In genomic region chr18:21743166-21743831, GRCh38 we compare ENCODE assay signal across 12 cellular contexts. TPM values are rescaled to one million over a fixed set of nuclear protein-coding genes. Genes with fewer than 3 reads are reported as not detected.
DNase-seq lines count a peak whose midpoint lies in the region; ATAC-seq and TF ChIP-seq lines count a peak whose summit lies in the region.
"Had no signal": no experiment of that assay in that cellular context is flagged by ENCODE, and none has a peak within 500 bp of the region (broad histone marks: within the 10 kb centered on the region; RNA-seq: fewer than 3 reads in every experiment).

No MANE protein-coding gene starts in this region.

- peak overlapping the region; percentile 7 for H3K27ac Mint-ChIP-seq in CD8-positive, alpha-beta T cell
- H3K27ac Mint-ChIP-seq in activated naive CD8-positive, alpha-beta T cell treated with anti-CD3 and anti-CD28 coated beads for 36 hours, result no peak overlapping the region
- H3K27ac Mint-ChIP-seq in natural killer cell, result peak overlapping the region in 1 of 2 donors; percentile 44

- no peaks in the 10 kb centered on the region for H3K9me3 Mint-ChIP-seq in CD8-positive, alpha-beta T cell
- peaks cover under 1% of the 10 kb centered on the region for H3K9me3 Mint-ChIP-seq in activated naive CD8-positive, alpha-beta T cell treated with anti-CD3 and anti-CD28 coated beads for 36 hours
- H3K9me3 Mint-ChIP-seq in natural killer cell, result no peaks in the 10 kb centered on the region

- H3K4me3 ChIP-seq in CD8-positive, alpha-beta T cell (ENCODE audit: low read depth, low read length), result no peak overlapping the region
- H3K4me3 ChIP-seq in HUES6 (ENCODE audit: low read depth, low read length), result peak overlapping the region; percentile 25; the same call in 1 of the 2 replicates

- H3K36me3 ChIP-seq in CD8-positive, alpha-beta T cell (ENCODE audit: insufficient read depth, low read length), result no peaks in the 10 kb centered on the region
- no peaks in the 10 kb centered on the region for H3K36me3 ChIP-seq in HUES6 (ENCODE audit: control insufficient read depth, insufficient read depth, low read length)

- no peak overlapping the region for H3K27ac ChIP-seq in CD8-positive, alpha-beta T cell (ENCODE audit: low read depth, low read length)
- H3K27ac ChIP-seq in HUES6 (ENCODE audit: low read depth, low read length), result no peak overlapping the region

- H3K4me3 Mint-ChIP-seq in CD8-positive, alpha-beta T cell, result peak overlapping the region; percentile 62
- peak overlapping the region; percentile 66 for H3K4me3 Mint-ChIP-seq in activated naive CD8-positive, alpha-beta T cell treated with anti-CD3 and anti-CD28 coated beads for 36 hours
- H3K4me3 Mint-ChIP-seq in natural killer cell, result peak overlapping the region; percentile 55

- intact Hi-C loops in CD8-positive, alpha-beta T cell (cut with DNase I, micrococcal nuclease), result loop anchor here (5.0 to 10.0 kb wide), 2 partner anchors 628 to 1844 kb away; partner anchors contain the start of genes NPC1 (in 1 of the 2) and ROCK1 (in 1 of the 2)
- intact Hi-C loops in natural killer cell (cut with micrococcal nuclease), result no loop called here

- POLR2A ChIA-PET in CD8-positive, alpha-beta T cell (lab: Charles Lee), result interaction anchor here (1.2 to 3.8 kb wide), 3 partner anchors 40 to 143 kb away, joined by 3 to 33 read pairs (median 29); partner anchors contain the start of genes ABHD3, ESCO1 and SNRPD1

- H3K9ac ChIP-seq in HUES6 (ENCODE audit: low read length), result no peak overlapping the region

- CTCF ChIA-PET in CD8-positive, alpha-beta T cell (lab: Charles Lee), result interaction anchor here (1.6 kb wide), 1 partner anchor 143 kb away, joined by 5 read pairs; the partner anchor contains the start of gene ESCO1

- H3K9me3 ChIP-seq in CD8-positive, alpha-beta T cell (ENCODE audit: low read length), result no peaks in the 10 kb centered on the region
- H3K9me3 ChIP-seq in HUES6 (ENCODE audit: control insufficient read depth, insufficient read depth, low read depth, low read length), result no peaks in the 10 kb centered on the region

- peaks cover 5% of the 10 kb centered on the region for H3K36me3 Mint-ChIP-seq in CD8-positive, alpha-beta T cell
- peaks cover 7% of the 10 kb centered on the region for H3K36me3 Mint-ChIP-seq in activated naive CD8-positive, alpha-beta T cell treated with anti-CD3 and anti-CD28 coated beads for 36 hours
- no peaks in the 10 kb centered on the region for H3K36me3 Mint-ChIP-seq in natural killer cell

- no peak for TF ChIP-seq POLR2A in erythroblast (IDR thresholded peaks at IDR 0.05; ENCODE audit: low read length)

- no peak for ATAC-seq in CD8-positive, alpha-beta T cell
- ATAC-seq in natural killer cell, result no peak
- no peak for ATAC-seq in GM21367 (IDR thresholded peaks at IDR 0.05; ENCODE audit: unreplicated experiment)

- H3K4me1 Mint-ChIP-seq in CD8-positive, alpha-beta T cell (ENCODE audit: low read depth), result peaks cover 59% of the 10 kb centered on the region
- peaks cover 56% of the 10 kb centered on the region for H3K4me1 Mint-ChIP-seq in activated naive CD8-positive, alpha-beta T cell treated with anti-CD3 and anti-CD28 coated beads for 36 hours
- peaks cover 48 to 52% of the 10 kb centered on the region in 2 donors for H3K4me1 Mint-ChIP-seq in natural killer cell

- H3K4me1 ChIP-seq in CD8-positive, alpha-beta T cell (ENCODE audit: insufficient read depth, low read length), result peaks cover 30% of the 10 kb centered on the region
- H3K4me1 ChIP-seq in HUES6 (ENCODE audit: control insufficient read depth, insufficient read depth, low read length), result peaks cover 23% of the 10 kb centered on the region

- TF ChIP-seq CTCF in CD8-positive, alpha-beta T cell (IDR thresholded peaks at IDR 0.05), result no peak
- TF ChIP-seq CTCF in natural killer cell (IDR thresholded peaks at IDR 0.05), result no peak

- no peak for DNase-seq in CD8-positive, alpha-beta T cell
- DNase-seq in activated naive CD8-positive, alpha-beta T cell treated with anti-CD3 and anti-CD28 coated beads for 36 hours, result no peak
- DNase-seq in natural killer cell (no peak), mucosa of gallbladder (ENCODE audit: low spot score) (no peak), erythroblast (lab: John Stamatoyannopoulos, UW) (no peak)
- DNase-seq in stimulated activated CD8-positive, alpha-beta memory T cell treated with anti-CD3 and anti-CD28 coated beads, Interleukin-4, amount 100 ng/mL, for 48 hours, result no peak
- DNase-seq: activated CD4-positive, alpha-beta T cell treated with anti-CD3 and anti-CD28 coated beads for 1 hour; foreskin melanocyte; GOT3; NCI-H1436 treated with DMSO at 0.1 percent for 48 hours had no signal

- H3K27me3 Mint-ChIP-seq in CD8-positive, alpha-beta T cell (ENCODE audit: low read depth), result no peaks in the 10 kb centered on the region
- no peaks in the 10 kb centered on the region for H3K27me3 Mint-ChIP-seq in activated naive CD8-positive, alpha-beta T cell treated with anti-CD3 and anti-CD28 coated beads for 36 hours
- H3K27me3 Mint-ChIP-seq in natural killer cell (ENCODE audit: low read depth in 2 of 2), result peaks cover 0 to under 1% of the 10 kb centered on the region in 2 donors

- no peaks in the 10 kb centered on the region for H3K27me3 ChIP-seq in CD8-positive, alpha-beta T cell (ENCODE audit: insufficient read depth, low read length)
- H3K27me3 ChIP-seq in HUES6 (ENCODE audit: control insufficient read depth, insufficient read depth, low read length), result no peaks in the 10 kb centered on the region

RNA-seq across cellular contexts. Expression of gene MIB1, which starts 2.7 kb away (rescaled TPM):
- 1 to 10 TPM; 8.7 to 8.9 TPM for total RNA-seq in CD8-positive, alpha-beta T cell
- 10 to 100 TPM; 27.3 to 27.9 TPM for total RNA-seq in activated naive CD8-positive, alpha-beta T cell treated with anti-CD3 and anti-CD28 coated beads for 36 hours
- total RNA-seq in natural killer cell (10 to 100 TPM; 27.5 to 38.4 (median 35.6) TPM), mucosa of gallbladder (37.9 TPM)

RNA-seq across cellular contexts. Expression of gene ABHD3, which starts 38.7 kb away (rescaled TPM):
- 10 to 100 TPM; 28.9 to 34.3 TPM for total RNA-seq in CD8-positive, alpha-beta T cell
- total RNA-seq in activated naive CD8-positive, alpha-beta T cell treated with anti-CD3 and anti-CD28 coated beads for 36 hours, result 10 to 100 TPM; 18.1 to 18.8 TPM
- total RNA-seq in natural killer cell (10 to 100 TPM; 39.9 to 47.3 (median 45.0) TPM), mucosa of gallbladder (71.4 TPM)
